In genomic region chr10:119807960-119808697, GRCh38 we compare ENCODE assay signal across 8 cellular contexts.
A peak's percentile ranks its signal among the peaks of the same experiment; 100 is the strongest.
DNase-seq lines count a peak whose midpoint lies in the region; ATAC-seq, FAIRE-seq and TF ChIP-seq lines count a peak whose summit lies in the region.

No MANE protein-coding gene starts in this region.

- H4K91ac ChIP-seq in IMR-90 (ENCODE audit: insufficient read depth, low read depth, low read length), result 0 out of 2 replicates have a peak overlapping the region, but pooled peaks have one; percentile 29

- CTCF ChIA-PET in IMR-90 (lab: Yijun Ruan, JAX), result no interaction called here
- CTCF ChIA-PET in K562 (lab: Yijun Ruan, JAX; ENCODE audit: low intra/inter-chr PET ratio), result no interaction called here

- no peak overlapping the region for H3K4ac ChIP-seq in IMR-90 (ENCODE audit: low read depth, low read length)

- peak overlapping the region; percentile 19; the same call in 1 of the 2 replicates for H2BK20ac ChIP-seq in IMR-90 (ENCODE audit: low read depth, low read length)

- H3K9me3 ChIP-seq in IMR-90 (ENCODE audit: control insufficient read depth, insufficient read depth, low read length), result no peaks in the 10 kb centered on the region
- H3K9me3 ChIP-seq in K562 (replicated peaks; ENCODE audit: control insufficient read depth, insufficient read depth, low read depth, low read length), result no peaks in the 10 kb centered on the region

- H3F3A ChIP-seq in GM23338 (replicated peaks; ENCODE audit: low read depth), result no peaks in the 10 kb centered on the region

- dilution Hi-C loops in IMR-90 (cut with HindIII; ENCODE audit: low sequenced_read_pairs, unreplicated experiment), result no loop called here

- H3K23ac ChIP-seq in IMR-90 (ENCODE audit: low read depth, low read length), result no peak overlapping the region

- FAIRE-seq in GM12892 (lab: Jason Lieb, UNC), result peak; percentile 84
- FAIRE-seq in K562 (lab: Jason Lieb, UNC), result no peak

- TF ChIP-seq CTCF in IMR-90 (conservative IDR thresholded peaks at IDR 0.05; ENCODE audit: low read depth, low read length) (no peak), K562 (IDR thresholded peaks at IDR 0.05 in 2 of 3, conservative IDR thresholded peaks at IDR 0.05 in 1 of 3; ENCODE audit: insufficient read depth in 2 of 3, low read depth in 1 of 3, low read length in 3 of 3) (no peak), GM23338 (conservative IDR thresholded peaks at IDR 0.05; ENCODE audit: low read depth in 2 of 2) (no peak)

- H3K27ac Mint-ChIP-seq in GM23338, result no peak overlapping the region

- peak overlapping the region; percentile 9 for H2BK5ac ChIP-seq in IMR-90 (ENCODE audit: low read depth, low read length, poor library complexity, severe bottlenecking)

- H3K79me1 ChIP-seq in IMR-90 (ENCODE audit: low read depth in 1 of 2, low read length in 2 of 2), result no peaks in the 10 kb centered on the region

- H3K4me3 ChIP-seq in IMR-90 (ENCODE audit: insufficient read depth, low read depth, low read length), result no peak overlapping the region
- no peak overlapping the region for H3K4me3 ChIP-seq in K562
- no peak overlapping the region for H3K4me3 ChIP-seq in GM23338

- H3K36me3 Mint-ChIP-seq in GM23338 (ENCODE audit: low read depth), result 0 out of 3 replicates have a peak, but pooled peaks cover 8% of the 10 kb centered on the region

- POLR2A ChIA-PET in IMR-90 (lab: Charles Lee; ENCODE audit: unreplicated experiment), result no interaction called here
- POLR2A ChIA-PET in K562 (lab: Yijun Ruan, JAX), result no interaction called here

- H3K36me3 ChIP-seq in IMR-90 (ENCODE audit: control insufficient read depth, insufficient read depth, low read length), result peaks cover 3% of the 10 kb centered on the region
- 0 out of 3 replicates have a peak, but pooled peaks cover 2% of the 10 kb centered on the region for H3K36me3 ChIP-seq in K562 (ENCODE audit: control insufficient read depth, insufficient read depth, low read length)
- H3K36me3 ChIP-seq in GM23338 (ENCODE audit: insufficient read depth), result no peaks in the 10 kb centered on the region

- WGBS in IMR-90 (ENCODE audit: extremely low coverage in 2 of 2, insufficient read length in 1 of 2), 2 experiments, result no CpG with 5 or more reads among the region's 3 CpGs
- WGBS in K562 (ENCODE audit: insufficient coverage, low coverage, missing lambda C conversion rate), result 80% methylated on average over 3 of the region's 3 CpGs

- no peak overlapping the region for H3K56ac ChIP-seq in IMR-90 (ENCODE audit: extremely low read depth, insufficient read depth, low read length)

- H3K27me3 ChIP-seq in IMR-90 (ENCODE audit: control insufficient read depth, insufficient read depth, low read length) (no peaks in the 10 kb centered on the region), K562 (ENCODE audit: control insufficient read depth in 2 of 2, insufficient read depth in 2 of 2, low read length in 2 of 2) (no peaks in the 10 kb centered on the region), GM23338 (ENCODE audit: insufficient read depth) (no peaks in the 10 kb centered on the region)

- H3K18ac ChIP-seq in IMR-90 (ENCODE audit: low read depth, low read length), result no peak overlapping the region; the same call in 1 of the 2 replicates

- no peaks in the 10 kb centered on the region for H3K27me3 Mint-ChIP-seq in GM23338 (ENCODE audit: insufficient read depth, low read depth, poor library complexity)

- H3K27ac ChIP-seq in IMR-90 (ENCODE audit: insufficient read depth, low read length) (no peak overlapping the region), K562 (ENCODE audit: extremely low read depth, low read depth, low read length) (no peak overlapping the region), GM23338 (ENCODE audit: low read depth) (no peak overlapping the region)

- TF ChIP-seq POLR2A in GM12892 (IDR thresholded peaks at IDR 0.05; ENCODE audit: low read depth, low read length) (no peak), IMR-90 (IDR thresholded peaks at IDR 0.05; ENCODE audit: low read depth, low read length) (no peak), K562 (conservative IDR thresholded peaks at IDR 0.05) (no peak)

- peaks cover 8% of the 10 kb centered on the region for H3K9me1 ChIP-seq in IMR-90 (ENCODE audit: insufficient read depth, low read length)
- no peaks in the 10 kb centered on the region for H3K9me1 ChIP-seq in K562 (ENCODE audit: control insufficient read depth, insufficient read depth, low read length)

- no peak for TF ChIP-seq RAD21 in IMR-90 (IDR thresholded peaks at IDR 0.05; ENCODE audit: low read length)
- no peak for TF ChIP-seq RAD21 in K562 (CRISPR knock-in tag; conservative IDR thresholded peaks at IDR 0.05 in 1 of 2, IDR thresholded peaks at IDR 0.05 in 1 of 2)

- DNase-seq in A172 (ENCODE audit: low spot score), result peak; percentile 34
- DNase-seq in GM12892 (ENCODE audit: insufficient read length), result no peak
- peak; percentile 93 for DNase-seq in IMR-90
- DNase-seq in K562 (ENCODE audit: extremely low read depth in 1 of 4, low spot score in 3 of 4), result no peak
- DNase-seq in GM23338 (ENCODE audit: low spot score), result no peak
- no peak for DNase-seq in GOT3 (lab: John Stamatoyannopoulos, UW)
- DNase-seq in NCI-H774 (lab: John Stamatoyannopoulos, UW), result no peak
- DNase-seq in left colon, result no peak

- H3K4me1 ChIP-seq in IMR-90 (ENCODE audit: control insufficient read depth, insufficient read depth, low read length), result no peaks in the 10 kb centered on the region
- no peaks in the 10 kb centered on the region for H3K4me1 ChIP-seq in K562 (replicated peaks in 1 of 2; ENCODE audit: control insufficient read depth in 2 of 2, insufficient read depth in 2 of 2, low read length in 2 of 2)
- H3K4me1 ChIP-seq in GM23338 (ENCODE audit: insufficient read depth), result no peaks in the 10 kb centered on the region

- H3K9ac ChIP-seq in IMR-90 (ENCODE audit: low read depth, low read length), result no peak overlapping the region
- H3K9ac ChIP-seq in K562 (ENCODE audit: insufficient read depth in 1 of 2, low read depth in 2 of 2, low read length in 2 of 2), result no peak overlapping the region

- no peak overlapping the region for H4K5ac ChIP-seq in IMR-90 (ENCODE audit: low read depth, low read length)

- H3K14ac ChIP-seq in IMR-90 (replicated peaks; ENCODE audit: low read depth, low read length), result no peak overlapping the region

- intact Hi-C loops in IMR-90 (cut with micrococcal nuclease), result no loop called here
- intact Hi-C loops in K562 (cut with micrococcal nuclease), result no loop called here
- intact Hi-C loops in left colon (cut with DNase I, micrococcal nuclease), result no loop called here

- H3K4me3 Mint-ChIP-seq in GM23338, result no peak overlapping the region

- H3K9me3 Mint-ChIP-seq in GM23338, result no peaks in the 10 kb centered on the region

- no peak overlapping the region for H2BK15ac ChIP-seq in IMR-90 (ENCODE audit: low read depth, low read length)

- no peak overlapping the region for H4K8ac ChIP-seq in IMR-90 (ENCODE audit: low read depth in 2 of 2, low read length in 2 of 2)

- peak overlapping the region; percentile 23; the same call in 1 of the 2 replicates for H2BK120ac ChIP-seq in IMR-90 (ENCODE audit: low read depth, low read length)

- ATAC-seq in IMR-90 (ENCODE audit: low read depth), result peak; percentile 73
- no peak; the same call in 1 of the 3 replicates for ATAC-seq in K562
- no peak for ATAC-seq in GM23338
- ATAC-seq in left colon, result no peak

- H2AFZ ChIP-seq in IMR-90 (replicated peaks; ENCODE audit: low read length, poor library complexity) (no peak overlapping the region), K562 (ENCODE audit: low read depth, low read length) (no peak overlapping the region), GM23338 (no peak overlapping the region)

- H3K4me1 Mint-ChIP-seq in GM23338, result no peaks in the 10 kb centered on the region; the same call in 2 of the 3 replicates

- H3K4me2 ChIP-seq in IMR-90 (ENCODE audit: low read depth, low read length), result no peak overlapping the region
- no peak overlapping the region for H3K4me2 ChIP-seq in K562 (ENCODE audit: insufficient read depth, low read length)
- H3K4me2 ChIP-seq in GM23338, result no peak overlapping the region

- H4K20me1 ChIP-seq in IMR-90 (ENCODE audit: insufficient read depth, low read length) (no peaks in the 10 kb centered on the region), K562 (replicated peaks; ENCODE audit: control insufficient read depth, insufficient read depth, low read length) (no peaks in the 10 kb centered on the region), GM23338 (replicated peaks; ENCODE audit: insufficient read depth) (no peaks in the 10 kb centered on the region)

- no peak for TF ChIP-seq EP300 in K562 (IDR thresholded peaks at IDR 0.05; ENCODE audit: low read length)

- H3K9me2 ChIP-seq in GM23338 (ENCODE audit: insufficient read depth), result no peaks in the 10 kb centered on the region

- BruUV-seq in IMR-90 (replicated peaks; lab: Mats Ljungman, UMichigan), result no TSS peak
- no TSS peak for BruUV-seq in K562 (replicated peaks; lab: Mats Ljungman, UMichigan)

- H2AK5ac ChIP-seq in IMR-90 (ENCODE audit: low read depth, low read length), result no peak overlapping the region

- H2AK9ac ChIP-seq in IMR-90 (replicated peaks; ENCODE audit: low read depth, low read length, poor library complexity), result no peak overlapping the region

- in situ Hi-C loops in IMR-90 (cut with MboI; ENCODE audit: low sequenced_read_pairs) (no loop called here), K562 (cut with MboI) (no loop called here)

- no peaks in the 10 kb centered on the region for H3K79me2 ChIP-seq in K562 (ENCODE audit: control insufficient read depth, insufficient read depth, low read length)
- no peaks in the 10 kb centered on the region for H3K79me2 ChIP-seq in GM23338 (replicated peaks; ENCODE audit: insufficient read depth)

TF ChIP-seq in IMR-90, 13 proteins besides CTCF, POLR2A, EP300 and RAD21 (continues in another document):
- TF ChIP-seq SMC3 (IDR thresholded peaks at IDR 0.05; ENCODE audit: low read depth, low read length) (no peak), RCOR1 (IDR thresholded peaks at IDR 0.05; ENCODE audit: insufficient replicate concordance, low read length) (no peak), MAFK (IDR thresholded peaks at IDR 0.05; ENCODE audit: low read depth, low read length) (peak; percentile 9; the same call in 1 of the 2 replicates), NFE2L2 (IDR thresholded peaks at IDR 0.05; ENCODE audit: low read depth, low read length) (no peak)

TF ChIP-seq in K562, 482 proteins besides CTCF, POLR2A, EP300 and RAD21:
- peak; percentile 27; the same call in 1 of the 2 replicates for TF ChIP-seq TEAD4 (IDR thresholded peaks at IDR 0.05; ENCODE audit: low read length)
- no peak for TF ChIP-seq TEAD4 (CRISPR knock-in tag; IDR thresholded peaks at IDR 0.05; ENCODE audit: borderline replicate concordance)
- no peak for TF ChIP-seq CREM (IDR thresholded peaks at IDR 0.05; ENCODE audit: low read depth)

Comparison
In these comparisons a context has a peak if more than half of its experiments do, and no peak if none do; other contexts are left out.
1. DNase-seq: peak in A172 (single experiment) and IMR-90 (single experiment); none in GM12892 (single experiment), K562 (0 of 4), GM23338 (single experiment), GOT3 (single experiment), NCI-H774 (single experiment) and left colon (0 of 2).